Comparison of ENCODE assay signal across 13 cellular contexts in genomic region chr13:111907341-111907880, GRCh38.
"Had no signal": no experiment of that assay in that cellular context is flagged by ENCODE, and none has a peak within 500 bp of the region (broad histone marks: within the 10 kb centered on the region; RNA-seq: fewer than 3 reads in every experiment).

No MANE protein-coding gene starts in this region.

- H3K27ac ChIP-seq: ascending aorta, esophagus squamous epithelium, heart right ventricle, left ventricle myocardium inferior, pancreas had no signal

- H3K9me3 Mint-ChIP-seq: activated T-helper 17 cell treated with anti-CD3 and anti-CD28 coated beads, Interleukin-2, amount 50 U/mL, for 72 hours; T-helper 2 cell treated with Interferon-gamma antibody and Interleukin-4, amounts not matched to agents 5 μg/mL and 100 μg/mL, for 36 hours had no signal

- H3K9me3 ChIP-seq: ascending aorta, esophagus squamous epithelium, heart right ventricle, left ventricle myocardium inferior, pancreas had no signal

- H3K4me1 ChIP-seq: ascending aorta, esophagus squamous epithelium, heart right ventricle, left ventricle myocardium inferior, pancreas had no signal

- ATAC-seq: activated T-helper 17 cell treated with anti-CD3 and anti-CD28 coated beads, Interleukin-2, amount 50 U/mL, for 72 hours; heart right ventricle; pancreas had no signal

- H3K27me3 ChIP-seq: ascending aorta, pancreas had no signal

- H3K4me3 Mint-ChIP-seq: activated T-helper 17 cell treated with anti-CD3 and anti-CD28 coated beads, Interleukin-2, amount 50 U/mL, for 72 hours; T-helper 2 cell treated with Interferon-gamma antibody and Interleukin-4, amounts not matched to agents 5 μg/mL and 100 μg/mL, for 36 hours had no signal

- H3K4me3 ChIP-seq: ascending aorta, esophagus squamous epithelium, heart right ventricle, left ventricle myocardium inferior, pancreas had no signal

- H3K36me3 ChIP-seq: ascending aorta, esophagus squamous epithelium, heart right ventricle, left ventricle myocardium inferior, pancreas had no signal

- H3K27ac Mint-ChIP-seq: activated T-helper 17 cell treated with anti-CD3 and anti-CD28 coated beads, Interleukin-2, amount 50 U/mL, for 72 hours; T-helper 2 cell treated with Interferon-gamma antibody and Interleukin-4, amounts not matched to agents 5 μg/mL and 100 μg/mL, for 36 hours had no signal

- H3K27me3 Mint-ChIP-seq: activated T-helper 17 cell treated with anti-CD3 and anti-CD28 coated beads, Interleukin-2, amount 50 U/mL, for 72 hours had no signal

- H3K4me1 Mint-ChIP-seq: activated T-helper 17 cell treated with anti-CD3 and anti-CD28 coated beads, Interleukin-2, amount 50 U/mL, for 72 hours had no signal

- DNase-seq: activated CD4-positive, alpha-beta T cell treated with anti-CD3 and anti-CD28 coated beads, Interleukin-2, amount 50 U/mL, for 1 hour; activated naive CD4-positive, alpha-beta T cell treated with anti-CD3 and anti-CD28 coated beads, Interleukin-2, amount 50 U/mL, for 16 hours; activated T-cell treated with anti-CD3 and anti-CD28 coated beads for 4 hours; effector CD8-positive, alpha-beta T cell; esophagus squamous epithelium; heart right ventricle; left ventricle myocardium inferior; mammary epithelial cell; stimulated activated naive CD4-positive, alpha-beta T cell had no signal
